24 cellular contexts compared by ENCODE assay signal in genomic region chr4:134070174-134070573, GRCh38.
"Had no signal": no experiment of that assay in that cellular context is flagged by ENCODE, and none has a peak within 500 bp of the region (broad histone marks: within the 10 kb centered on the region; RNA-seq: fewer than 3 reads in every experiment).

No MANE protein-coding gene starts in this region.

- DNase-seq: IMR-90, Karpas-422, KG1, MG63, NCI-H1092, NCI-H1105 treated with DMSO at 0.1 percent for 48 hours, NCI-H1417 treated with DMSO at 0.1 percent for 48 hours, NCI-H146, NCI-H187, NCI-H2029, NCI-H2081 treated with DMSO at 0.1 percent for 48 hours, NCI-H2171, NCI-H226, NCI-H446, NCI-H510A, NCI-H524 treated with DMSO at 0.1 percent for 48 hours, NCI-H69, NCI-H774, SHP77 treated with DMSO at 0.1 percent for 48 hours, SJCRH30 had no signal

- ATAC-seq: HepG2, SK-N-SH treated with all-trans-retinoic acid at 6 μM for 48 hours had no signal

- H3K36me3 ChIP-seq: MG63, SJCRH30 had no signal

- H3K9me3 ChIP-seq: MG63, SJCRH30 had no signal

- H3K4me3 ChIP-seq: MG63, SJCRH30 had no signal

- H3K4me1 ChIP-seq: SJCRH30 had no signal

- H3K27ac ChIP-seq: RWPE1, SJCRH30 had no signal

- H3K27me3 ChIP-seq: MG63, SJCRH30 had no signal

- FAIRE-seq: HepG2, RCC 7860 had no signal
